In the genomic region with DNA sequence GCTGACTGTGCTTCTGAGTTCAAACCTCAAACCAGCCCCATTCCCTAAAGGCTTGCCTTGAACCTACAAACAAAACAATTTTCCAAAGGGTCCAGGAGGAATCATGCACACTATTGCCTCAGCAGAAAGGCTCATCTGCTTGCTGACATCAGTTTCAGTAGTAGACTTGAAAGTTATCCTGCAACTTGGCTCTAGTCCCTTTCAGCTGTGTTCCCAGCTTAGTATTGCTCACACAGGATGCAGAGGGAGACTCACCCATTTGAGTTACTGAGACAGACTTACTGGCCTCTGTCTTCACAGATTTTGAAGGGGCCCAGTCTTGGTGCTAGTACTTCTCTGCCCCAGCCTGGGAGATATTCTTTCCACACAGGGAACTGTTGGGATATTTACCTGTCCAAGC, we compare ENCODE assay signal across 1 cellular context.
A peak's percentile ranks its signal among the peaks of the same experiment; 100 is the strongest.
TF ChIP-seq lines count a peak whose summit lies in the region.

No MANE protein-coding gene starts in this region.

TF ChIP-seq in HepG2, 621 proteins besides CTCF, POLR2A, EP300 and RAD21:
- TF ChIP-seq ZNF333 (CRISPR knock-in tag; IDR thresholded peaks at IDR 0.05; ENCODE audit: borderline replicate concordance) (no peak), NONO (IDR thresholded peaks at IDR 0.05) (no peak), NONO (CRISPR knock-in tag; conservative IDR thresholded peaks at IDR 0.05) (no peak), ZNF781 (CRISPR knock-in tag; IDR thresholded peaks at IDR 0.05; ENCODE audit: borderline replicate concordance, not compliant biosample characterization) (peak; percentile 59), SP2 (CRISPR knock-in tag; IDR thresholded peaks at IDR 0.05) (no peak), ZNF772 (CRISPR knock-in tag; IDR thresholded peaks at IDR 0.05) (peak; percentile 25; the same call in 1 of the 2 replicates), HNRNPL (IDR thresholded peaks at IDR 0.05; ENCODE audit: low read depth, low read length) (no peak)
- TF ChIP-seq, protein P1, sequence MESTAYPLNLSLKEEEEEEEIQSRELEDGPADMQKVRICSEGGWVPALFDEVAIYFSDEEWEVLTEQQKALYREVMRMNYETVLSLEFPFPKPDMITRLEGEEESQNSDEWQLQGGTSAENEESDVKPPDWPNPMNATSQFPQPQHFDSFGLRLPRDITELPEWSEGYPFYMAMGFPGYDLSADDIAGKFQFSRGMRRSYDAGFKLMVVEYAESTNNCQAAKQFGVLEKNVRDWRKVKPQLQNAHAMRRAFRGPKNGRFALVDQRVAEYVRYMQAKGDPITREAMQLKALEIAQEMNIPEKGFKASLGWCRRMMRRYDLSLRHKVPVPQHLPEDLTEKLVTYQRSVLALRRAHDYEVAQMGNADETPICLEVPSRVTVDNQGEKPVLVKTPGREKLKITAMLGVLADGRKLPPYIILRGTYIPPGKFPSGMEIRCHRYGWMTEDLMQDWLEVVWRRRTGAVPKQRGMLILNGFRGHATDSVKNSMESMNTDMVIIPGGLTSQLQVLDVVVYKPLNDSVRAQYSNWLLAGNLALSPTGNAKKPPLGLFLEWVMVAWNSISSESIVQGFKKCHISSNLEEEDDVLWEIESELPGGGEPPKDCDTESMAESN (CRISPR knock-in tag; conservative IDR thresholded peaks at IDR 0.05): no peak
